16 cellular contexts compared by ENCODE assay signal in the genomic region with DNA sequence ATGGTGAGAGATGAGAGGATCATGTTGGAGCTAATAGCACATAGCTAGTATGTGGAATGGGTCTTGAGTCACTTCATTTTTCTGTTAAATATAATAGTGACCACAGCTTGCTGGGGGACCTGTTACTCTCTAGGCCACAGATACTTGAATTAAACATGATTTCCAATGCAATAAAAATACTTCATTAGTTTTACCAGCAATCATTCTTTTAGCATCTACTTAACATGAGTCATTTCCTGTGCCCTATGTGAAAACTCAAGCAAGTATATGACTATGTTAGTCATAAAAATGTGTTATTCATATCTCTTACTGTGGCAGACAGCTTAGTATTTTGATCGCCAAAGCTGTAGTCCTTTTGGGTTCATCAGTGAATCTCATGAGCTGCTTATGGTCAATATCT.
DNase-seq lines count a peak whose midpoint lies in the region; ATAC-seq and TF ChIP-seq lines count a peak whose summit lies in the region.
"Had no signal": no experiment of that assay in that cellular context is flagged by ENCODE, and none has a peak within 500 bp of the region (broad histone marks: within the 10 kb centered on the region; RNA-seq: fewer than 3 reads in every experiment).

No MANE protein-coding gene starts in this region.

- H3K9me3 ChIP-seq in AG04450 (ENCODE audit: control insufficient read depth, insufficient read depth, low read length), result peaks cover 4% of the 10 kb centered on the region; the same call in 1 of the 2 replicates
- H3K9me3 ChIP-seq in aorta (ENCODE audit: control insufficient read depth, low read length), result peaks cover 3% of the 10 kb centered on the region
- no peaks in the 10 kb centered on the region for H3K9me3 ChIP-seq in left ventricle myocardium inferior (replicated peaks)
- H3K9me3 ChIP-seq: adrenal gland, lower lobe of right lung had no signal

- no peak for TF ChIP-seq CTCF in AG04450 (IDR thresholded peaks at IDR 0.05; ENCODE audit: low read depth, low read length)
- TF ChIP-seq CTCF in HFFc6 (IDR thresholded peaks at IDR 0.05), result no peak
- TF ChIP-seq CTCF in foreskin keratinocyte (conservative IDR thresholded peaks at IDR 0.05), result no peak
- no peak for TF ChIP-seq CTCF in left ventricle myocardium inferior (IDR thresholded peaks at IDR 0.05; ENCODE audit: borderline replicate concordance)

- DNase-seq in AG04450 (ENCODE audit: low read depth, low spot score) (peak; percentile 11), HFFc6 (peak; percentile 81), amniotic epithelial cell (ENCODE audit: low read depth) (peak; percentile 69), foreskin keratinocyte (peak; percentile 54 to 79), aorta (no peak), left ventricle myocardium inferior (no peak), T-cell (no peak)
- DNase-seq: activated B cell treated with CpG ODN at 0.5 μM for 24 hours; activated T-cell treated with anti-CD3 and anti-CD28 coated beads for 4 hours; adrenal gland; effector memory CD8-positive, alpha-beta T cell; lower lobe of right lung; NCI-H2029 had no signal

- H3K9me3 Mint-ChIP-seq in HFFc6, result no peaks in the 10 kb centered on the region
- H3K9me3 Mint-ChIP-seq in T-cell, result peaks cover 0 to 3% (median 2%) of the 10 kb centered on the region in 3 donors
- H3K9me3 Mint-ChIP-seq: activated B cell treated with CpG ODN at 0.5 μM for 24 hours had no signal

- H3K36me3 Mint-ChIP-seq in HFFc6 (ENCODE audit: low read depth), result no peaks in the 10 kb centered on the region
- H3K36me3 Mint-ChIP-seq in T-cell, result no peaks in the 10 kb centered on the region

- peaks cover 53% of the 10 kb centered on the region for H3K4me1 Mint-ChIP-seq in HFFc6 (ENCODE audit: low read depth)
- no peaks in the 10 kb centered on the region for H3K4me1 Mint-ChIP-seq in T-cell
- H3K4me1 Mint-ChIP-seq: activated B cell treated with CpG ODN at 0.5 μM for 24 hours had no signal

- H3K36me3 ChIP-seq in aorta (ENCODE audit: control insufficient read depth in 1 of 2, insufficient read depth in 2 of 2, low read length in 1 of 2), result no peaks in the 10 kb centered on the region
- no peaks in the 10 kb centered on the region for H3K36me3 ChIP-seq in left ventricle myocardium inferior
- H3K36me3 ChIP-seq: adrenal gland; BLaER1 treated with 17β-estradiol and CSF1 and Interleukin-3, amounts not matched to agents 10 nM and 100 nM; lower lobe of right lung had no signal

- peak; percentile 99 for ATAC-seq in foreskin keratinocyte
- no peak for ATAC-seq in aorta (ENCODE audit: low FRiP score)
- ATAC-seq in T-cell (replicated peaks in 1 of 4), result no peak
- ATAC-seq in GM21526 (IDR thresholded peaks at IDR 0.05; ENCODE audit: low FRiP score, unreplicated experiment), result no peak
- ATAC-seq: effector memory CD8-positive, alpha-beta T cell; K562; lower lobe of right lung had no signal

- H3K27ac Mint-ChIP-seq in HFFc6 (peak overlapping the region; percentile 73), T-cell (no peak overlapping the region)
- H3K27ac Mint-ChIP-seq: activated B cell treated with CpG ODN at 0.5 μM for 24 hours; effector memory CD8-positive, alpha-beta T cell had no signal

- WGBS in aorta, 2 donors, result 72 to 78% methylated on average over 1 of the region's 1 CpG

- H3K4me1 ChIP-seq in foreskin keratinocyte, result peaks cover 18% of the 10 kb centered on the region
- H3K4me1 ChIP-seq in aorta (ENCODE audit: control insufficient read depth in 1 of 2, insufficient read depth in 2 of 2, low read length in 2 of 2), result no peaks in the 10 kb centered on the region
- H3K4me1 ChIP-seq in left ventricle myocardium inferior, result no peaks in the 10 kb centered on the region
- H3K4me1 ChIP-seq: adrenal gland, lower lobe of right lung had no signal

- H3K27me3 ChIP-seq in AG04450 (ENCODE audit: control insufficient read depth, insufficient read depth, low read length), result no peaks in the 10 kb centered on the region
- H3K27me3 ChIP-seq in foreskin keratinocyte, result no peaks in the 10 kb centered on the region
- H3K27me3 ChIP-seq in aorta (ENCODE audit: control insufficient read depth in 1 of 2, insufficient read depth in 2 of 2, low read length in 1 of 2), result no peaks in the 10 kb centered on the region
- H3K27me3 ChIP-seq in left ventricle myocardium inferior (ENCODE audit: low read depth), result no peaks in the 10 kb centered on the region
- H3K27me3 ChIP-seq: adrenal gland; BLaER1 treated with 17β-estradiol and CSF1 and Interleukin-3, amounts not matched to agents 10 nM and 100 nM had no signal

- H3K27ac ChIP-seq in AG04450 (ENCODE audit: low read depth, low read length), result no peak overlapping the region
- no peak overlapping the region for H3K27ac ChIP-seq in foreskin keratinocyte
- H3K27ac ChIP-seq in aorta (ENCODE audit: low read depth in 1 of 2, low read length in 2 of 2), result no peak overlapping the region
- no peak overlapping the region for H3K27ac ChIP-seq in left ventricle myocardium inferior (replicated peaks)
- H3K27ac ChIP-seq: adrenal gland; BLaER1 treated with 17β-estradiol and CSF1 and Interleukin-3, amounts not matched to agents 10 nM and 100 nM; lower lobe of right lung had no signal

- H3K27me3 Mint-ChIP-seq in HFFc6 (ENCODE audit: insufficient read depth) (no peaks in the 10 kb centered on the region), T-cell (no peaks in the 10 kb centered on the region)
- H3K27me3 Mint-ChIP-seq: activated B cell treated with CpG ODN at 0.5 μM for 24 hours; effector memory CD8-positive, alpha-beta T cell had no signal

- intact Hi-C loops in aorta (cut with DNase I) (no loop called here), left ventricle myocardium inferior (cut with micrococcal nuclease) (no loop called here)

- CTCF ChIA-PET in AG04450 (lab: Charles Lee) (no interaction called here), T-cell (lab: Charles Lee) (no interaction called here)

- POLR2A ChIA-PET in AG04450 (lab: Yijun Ruan, JAX) (no interaction called here), T-cell (lab: Charles Lee) (no interaction called here)

- H3K4me3 ChIP-seq in AG04450 (ENCODE audit: low read depth, low read length), result no peak overlapping the region
- H3K4me3 ChIP-seq in aorta (ENCODE audit: low read length in 2 of 2), result no peak overlapping the region
- no peak overlapping the region for H3K4me3 ChIP-seq in left ventricle myocardium inferior
- H3K4me3 ChIP-seq: adrenal gland; BLaER1 treated with 17β-estradiol and CSF1 and Interleukin-3, amounts not matched to agents 10 nM and 100 nM; K562; lower lobe of right lung had no signal

- H3K4me3 Mint-ChIP-seq in HFFc6, result 0 out of 2 replicates have a peak overlapping the region, but pooled peaks have one; percentile 12
- H3K4me3 Mint-ChIP-seq in T-cell, result no peak overlapping the region
- H3K4me3 Mint-ChIP-seq: activated B cell treated with CpG ODN at 0.5 μM for 24 hours; effector memory CD8-positive, alpha-beta T cell had no signal

Comparison
In these comparisons a context has a peak if more than half of its experiments do, and no peak if none do; other contexts are left out.
1. DNase-seq: peak in AG04450 (single experiment), HFFc6 (single experiment), amniotic epithelial cell (single experiment) and foreskin keratinocyte (2 of 2); none in aorta (0 of 2), left ventricle myocardium inferior (single experiment) and T-cell (0 of 34).